11 cellular contexts compared by ENCODE assay signal in the genomic region with DNA sequence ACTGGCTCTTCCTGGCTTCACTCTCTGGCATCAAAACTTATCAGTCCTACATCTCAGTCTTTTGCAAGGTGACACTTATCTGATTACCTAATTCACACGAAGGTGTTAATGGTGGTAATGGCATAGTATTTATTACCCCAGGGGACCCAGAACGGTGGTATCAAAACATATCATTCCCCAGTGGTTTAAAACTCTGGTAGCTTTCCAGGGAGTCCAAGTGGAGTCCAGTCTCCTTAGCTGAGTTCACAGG. TPM values are rescaled to one million over a fixed set of nuclear protein-coding genes. Genes with fewer than 3 reads are reported as not detected.
A peak's percentile ranks its signal among the peaks of the same experiment; 100 is the strongest.
DNase-seq lines count a peak whose midpoint lies in the region; ATAC-seq and TF ChIP-seq lines count a peak whose summit lies in the region.
"Had no signal": no experiment of that assay in that cellular context is flagged by ENCODE, and none has a peak within 500 bp of the region (broad histone marks: within the 10 kb centered on the region; RNA-seq: fewer than 3 reads in every experiment).

No MANE protein-coding gene starts in this region.

- peaks cover 20% of the 10 kb centered on the region for H3K4me1 Mint-ChIP-seq in glutamatergic neuron (ENCODE audit: low read depth, unreplicated experiment)

- H4K20me1 ChIP-seq in GM23248 (ENCODE audit: insufficient read depth) = no peaks in the 10 kb centered on the region

- no peak for ATAC-seq in GM18907 (IDR thresholded peaks at IDR 0.05; ENCODE audit: unreplicated experiment)

- H3K9me2 ChIP-seq in GM23248 (ENCODE audit: insufficient read depth) = no peaks in the 10 kb centered on the region

- H3K4me3 Mint-ChIP-seq in glutamatergic neuron (ENCODE audit: unreplicated experiment) = no peak overlapping the region
- H3K4me3 Mint-ChIP-seq: memory B cell had no signal

- H3K36me3 Mint-ChIP-seq in glutamatergic neuron (ENCODE audit: unreplicated experiment) = peaks cover 13% of the 10 kb centered on the region

- H3K9me3 Mint-ChIP-seq in glutamatergic neuron (ENCODE audit: unreplicated experiment) = peaks cover 4% of the 10 kb centered on the region

- H3K27ac ChIP-seq in GM23248 = peak overlapping the region; percentile 95
- 0 out of 2 replicates have a peak overlapping the region, but pooled peaks have one; percentile 3 for H3K27ac ChIP-seq in SJCRH30
- peak overlapping the region in 17 of 21 experiments; percentile 16 to 79 (median 70) for H3K27ac ChIP-seq in skin epidermis

- H3K27ac Mint-ChIP-seq in glutamatergic neuron (ENCODE audit: unreplicated experiment) = peak overlapping the region; percentile 1

- H3K9me3 ChIP-seq in GM23248 (ENCODE audit: low read depth) = no peaks in the 10 kb centered on the region
- peaks cover 10% of the 10 kb centered on the region; the same call in 1 of the 2 replicates for H3K9me3 ChIP-seq in SJCRH30 (replicated peaks)

- no peaks in the 10 kb centered on the region for H3K27me3 Mint-ChIP-seq in glutamatergic neuron (ENCODE audit: unreplicated experiment)
- H3K27me3 Mint-ChIP-seq: memory B cell had no signal

- in situ Hi-C loops in GM23248 (cut with MboI) = no loop called here

- H3K4me1 ChIP-seq in GM23248 (ENCODE audit: insufficient read depth) (peaks cover 67% of the 10 kb centered on the region), SJCRH30 (peaks cover 41% of the 10 kb centered on the region)

- peak overlapping the region; percentile 57 for H3K4me2 ChIP-seq in GM23248 (ENCODE audit: unreplicated experiment)

- H2AFZ ChIP-seq in GM23248 = no peak overlapping the region

- 0% methylated on average over 2 of the region's 2 CpGs for WGBS in GM23248 (ENCODE audit: low coverage in 1 of 2, low lambda C conversion rate in 2 of 2, missing lambda C conversion rate in 2 of 2), 2 experiments

- H3K27me3 ChIP-seq in GM23248 (replicated peaks; ENCODE audit: insufficient read depth) (no peaks in the 10 kb centered on the region), SJCRH30 (no peaks in the 10 kb centered on the region)

- H3F3A ChIP-seq in GM23248 (ENCODE audit: insufficient read depth) = peaks cover 66% of the 10 kb centered on the region

- no peak for DNase-seq in GM23248
- no peak for DNase-seq in SJCRH30
- no peak for DNase-seq in glutamatergic neuron
- no peak for DNase-seq in NCI-H1092 treated with DMSO at 0.1 percent for 48 hours (lab: John Stamatoyannopoulos, UW)
- no peak for DNase-seq in NCI-H2227 treated with DMSO at 0.1 percent for 48 hours (lab: John Stamatoyannopoulos, UW)
- DNase-seq: NCI-H1048; SHP77; stimulated activated CD4-positive, alpha-beta T cell treated with anti-CD3 and anti-CD28 coated beads, Interleukin-4, amount 100 ng/mL, for 4 hours had no signal

- peak overlapping the region; percentile 20; the same call in 1 of the 2 replicates for H3K4me3 ChIP-seq in GM23248
- H3K4me3 ChIP-seq in SJCRH30 = no peak overlapping the region
- H3K4me3 ChIP-seq in skin epidermis = no peak overlapping the region

- peak overlapping the region; percentile 83 for H3K9ac ChIP-seq in GM23248

- peaks cover 83% of the 10 kb centered on the region for H3K79me2 ChIP-seq in GM23248 (ENCODE audit: insufficient read depth)

- H3K36me3 ChIP-seq in GM23248 (ENCODE audit: low read depth) (0 out of 2 replicates have a peak, but pooled peaks cover 13% of the 10 kb centered on the region), SJCRH30 (peaks cover 7% of the 10 kb centered on the region)

- TF ChIP-seq CTCF in glutamatergic neuron (IDR thresholded peaks at IDR 0.05; ENCODE audit: partially characterized antibody, unreplicated experiment) = no peak

RNA-seq across cellular contexts. Expression of gene SMAD3, which starts 41.3 kb away (rescaled TPM):
- 34.0 and 50.1 TPM in 2 replicates for total RNA-seq in GM23248 (2014; rRNA removed; shearing (Covaris generic))
- 30.8 and 30.9 TPM in 2 replicates for polyA plus RNA-seq in GM23248 (2016; fragmentation: Nextera tagmentation; extraction: Ambion mirVana)
- 22.8 and 23.0 TPM in 2 replicates for total RNA-seq in SJCRH30 (2014; rRNA removed; shearing (Covaris generic))
- 5.0 TPM for total RNA-seq in glutamatergic neuron (ENCODE audit: unreplicated experiment)

Comparison
In these comparisons a context has a peak if more than half of its experiments do, and no peak if none do; other contexts are left out.
1. H3K27ac ChIP-seq: peak in every context shown above with its lines; median percentile 95 in GM23248; 70 in skin epidermis; 3 in SJCRH30.